In the genomic region with DNA sequence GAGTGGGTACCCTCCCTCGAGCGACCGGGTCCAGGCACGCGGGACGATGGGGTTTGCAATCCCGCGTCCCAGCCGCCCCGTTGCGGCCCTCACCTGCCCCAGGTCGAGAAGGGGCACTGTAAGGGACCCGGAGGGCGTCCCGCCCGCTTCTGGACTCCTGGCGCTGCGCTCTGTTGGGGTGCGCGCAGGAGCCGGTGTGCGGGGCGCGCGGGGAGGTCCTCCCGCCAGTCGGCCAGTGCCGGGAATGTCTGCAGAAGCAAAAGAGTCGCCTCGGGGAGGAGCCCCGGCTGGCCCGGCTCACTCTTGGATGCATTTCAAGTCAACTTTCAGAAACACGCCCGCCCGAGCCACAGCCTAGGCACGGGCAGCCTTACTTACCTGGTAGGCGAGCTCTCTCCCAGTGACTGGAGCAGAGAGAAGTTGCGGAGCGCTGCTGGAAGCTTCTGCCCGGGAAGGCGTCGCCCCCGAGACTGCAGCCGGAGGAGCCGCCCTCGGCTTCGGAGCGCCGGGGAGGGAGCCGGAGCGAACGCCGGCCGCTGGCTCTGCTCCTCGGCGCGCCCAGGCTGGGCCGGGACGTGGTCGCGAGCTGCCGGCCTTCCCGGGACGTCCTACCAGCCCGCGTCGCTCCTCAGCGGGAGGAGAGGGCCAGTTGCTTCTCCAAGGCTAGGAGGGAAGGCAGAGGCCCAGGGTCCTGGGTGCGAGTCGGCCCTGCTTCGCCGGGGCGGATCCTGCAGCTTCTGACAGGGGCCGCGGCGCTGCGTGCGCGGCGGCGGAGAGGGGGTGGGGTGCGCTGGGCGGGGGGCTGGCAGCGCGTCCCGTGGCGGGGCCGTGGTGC, we compare ENCODE assay signal across 11 cellular contexts. TPM values are rescaled to one million over a fixed set of nuclear protein-coding genes. Genes with fewer than 3 reads are reported as not detected.
DNase-seq lines count a peak whose midpoint lies in the region; ATAC-seq, FAIRE-seq and TF ChIP-seq lines count a peak whose summit lies in the region.
"Had no signal": no experiment of that assay in that cellular context is flagged by ENCODE, and none has a peak within 500 bp of the region (broad histone marks: within the 10 kb centered on the region; RNA-seq: fewer than 3 reads in every experiment).

Gene LMX1A (minus strand): TSS at position 739 of the 835 bp plus-strand sequence. CDS start 1,156 bp downstream, outside the sequence.

- ATAC-seq in GM18511 (IDR thresholded peaks at IDR 0.05; ENCODE audit: unreplicated experiment): no peak

- no peak for TF ChIP-seq CTCF in kidney (IDR thresholded peaks at IDR 0.05; ENCODE audit: borderline replicate concordance, extremely low read depth, insufficient read depth)

- peak; percentile 12 for DNase-seq in GOT3 (lab: John Stamatoyannopoulos, UW)
- DNase-seq in cerebellum (ENCODE audit: low spot score): no peak
- DNase-seq in kidney: peak; percentile 70
- DNase-seq in NCI-H446 (lab: John Stamatoyannopoulos, UW): no peak
- DNase-seq in activated CD4-positive, CD25-positive, alpha-beta regulatory T cell (lab: John Stamatoyannopoulos, UW): no peak
- no peak for DNase-seq in NCI-H345 treated with DMSO at 0.1 percent for 48 hours (lab: John Stamatoyannopoulos, UW; ENCODE audit: unreplicated experiment)
- DNase-seq: activated CD4-positive, alpha-beta T cell treated with anti-CD3 and anti-CD28 coated beads, Interleukin-2, amount 10 ng/mL, durations not matched to agents 24 days and 14 days; GDM1; NCI-H82 had no signal

- H3K27ac ChIP-seq in kidney (ENCODE audit: low read depth in 2 of 2, low read length in 2 of 2) (no peak within 1 kb of the TSS), skeletal muscle tissue (ENCODE audit: low read depth, low read length) (no peak within 1 kb of the TSS)

- H3K4me1 ChIP-seq in kidney (ENCODE audit: control insufficient read depth in 1 of 2, insufficient read depth in 1 of 2, low read depth in 1 of 2, low read length in 2 of 2) (peaks cover 0 to 8% of the 10 kb centered on the region in 2 donors), skeletal muscle tissue (ENCODE audit: control insufficient read depth in 3 of 3, insufficient read depth in 3 of 3, low read length in 3 of 3) (peaks cover 19 to 24% (median 21%) of the 10 kb centered on the region in 3 donors)

- H3K36me3 ChIP-seq in kidney (ENCODE audit: control insufficient read depth in 1 of 2, insufficient read depth in 2 of 2, low read length in 2 of 2): no peaks in the 10 kb centered on the region
- H3K36me3 ChIP-seq in skeletal muscle tissue (ENCODE audit: control insufficient read depth in 3 of 3, insufficient read depth in 3 of 3, low read length in 3 of 3): no peaks in the 10 kb centered on the region

- H3K9ac ChIP-seq in kidney (ENCODE audit: low read length in 2 of 2) (no peak within 1 kb of the TSS), skeletal muscle tissue (ENCODE audit: low read depth in 1 of 3, low read length in 3 of 3) (peak within 1 kb of the TSS in 2 of 3 donors; percentile 38 to 60)

- H3K4me3 ChIP-seq in kidney (ENCODE audit: low read length in 2 of 2): no peak within 1 kb of the TSS
- H3K4me3 ChIP-seq in skeletal muscle tissue (ENCODE audit: low read length in 3 of 3): peak within 1 kb of the TSS; percentile 60 to 68 (median 68)

- FAIRE-seq in kidney (lab: Jason Lieb, UNC): no peak

- no peaks in the 10 kb centered on the region for H3K9me3 ChIP-seq in kidney (ENCODE audit: control insufficient read depth in 1 of 2, low read length in 2 of 2)
- H3K9me3 ChIP-seq in skeletal muscle tissue (ENCODE audit: control insufficient read depth in 3 of 3, low read length in 3 of 3): no peaks in the 10 kb centered on the region

- intact Hi-C loops in kidney (cut with DNase I): no loop called here

- peaks cover 58 to 70% (median 65%) of the 10 kb centered on the region in 3 donors for H3K27me3 ChIP-seq in skeletal muscle tissue (ENCODE audit: control insufficient read depth in 3 of 3, insufficient read depth in 3 of 3, low read length in 3 of 3)

RNA-seq across cellular contexts. Expression of gene LMX1A, which starts in this region (rescaled TPM):
- total RNA-seq in cerebellum (13.3 TPM), kidney (not detected), skeletal muscle tissue (1.6 TPM)
- not detected for polyA plus RNA-seq in kidney (ENCODE audit: insufficient read depth, low read depth, low replicate concordance)
- total RNA-seq: activated CD4-positive, alpha-beta T cell treated with anti-CD3 and anti-CD28 coated beads, Interleukin-2, amount 10 ng/mL, durations not matched to agents 24 days and 14 days had no signal

Comparison
In these comparisons a context has a peak if more than half of its experiments do, and no peak if none do; other contexts are left out.
1. Peak in DNase-seq in kidney; RNA of the gene not detected or under 1 TPM.
2. H3K4me3 ChIP-seq: peak in skeletal muscle tissue (3 of 3); none in kidney (0 of 2).
3. H3K9ac ChIP-seq: peak in skeletal muscle tissue (2 of 3); none in kidney (0 of 2).